26 cellular contexts compared by ENCODE assay signal in the genomic region with DNA sequence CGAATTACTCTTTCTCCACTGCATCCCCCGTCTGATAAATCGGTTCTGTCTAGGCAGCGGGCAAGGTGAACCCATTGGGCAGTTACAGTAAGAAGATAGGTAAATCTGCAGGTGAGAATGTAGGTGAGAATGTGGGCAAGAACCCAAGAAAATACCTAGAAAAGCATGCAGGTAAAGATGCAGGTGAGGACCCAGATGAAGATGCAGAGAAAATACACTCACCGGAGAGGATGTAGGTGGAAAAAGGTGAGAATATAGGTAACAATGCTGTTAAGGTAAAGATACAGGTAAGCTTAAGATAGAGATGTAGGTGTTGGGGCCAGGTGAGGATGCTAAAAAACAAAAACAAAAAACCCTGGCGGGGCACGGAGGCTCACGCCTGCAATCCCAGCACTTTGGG. TPM values are rescaled to one million over a fixed set of nuclear protein-coding genes. Genes with fewer than 3 reads are reported as not detected.
DNase-seq lines count a peak whose midpoint lies in the region; ATAC-seq and TF ChIP-seq lines count a peak whose summit lies in the region.
"Had no signal": no experiment of that assay in that cellular context is flagged by ENCODE, and none has a peak within 500 bp of the region (broad histone marks: within the 10 kb centered on the region; RNA-seq: fewer than 3 reads in every experiment).

No MANE protein-coding gene starts in this region.

- H3K79me2 ChIP-seq in OCI-LY7 (ENCODE audit: insufficient read depth, low read depth, low read length) = no peaks in the 10 kb centered on the region

- ATAC-seq in natural killer cell treated with Interleukin-12 subunit alpha and Interleukin-12 subunit beta and Interleukin-15 and Interleukin-18, amount 100 ng/mL, for 72 hours = no peak
- ATAC-seq in natural killer cell (no peak), GM18511 (IDR thresholded peaks at IDR 0.05; ENCODE audit: unreplicated experiment) (no peak)
- no peak for ATAC-seq in activated T-helper 17 cell treated with anti-CD3 and anti-CD28 coated beads, Interleukin-2, amount 50 U/mL, for 72 hours (replicated peaks)
- ATAC-seq in stimulated activated naive B cell treated with anti-CD40 and anti-IgM and Interleukin-4, amounts not matched to agents 10 μg/mL and 1 μg/mL and 100 μg/mL, for 72 hours (replicated peaks) = no peak
- ATAC-seq: HCT116, PC-3, Right ventricle myocardium inferior had no signal

- H3K4me2 ChIP-seq in OCI-LY7 (ENCODE audit: low read length) = no peak overlapping the region

- peaks cover 9% of the 10 kb centered on the region for H3K36me3 Mint-ChIP-seq in activated CD4-positive, alpha-beta memory T cell treated with anti-CD3 and anti-CD28 coated beads for 36 hours
- H3K36me3 Mint-ChIP-seq in activated CD4-positive, alpha-beta memory T cell treated with anti-CD3 and anti-CD28 coated beads, Interleukin-2, amount 10 ng/mL, durations not matched to agents 7 days and 5 days (ENCODE audit: low read depth) = peaks cover 7% of the 10 kb centered on the region
- H3K36me3 Mint-ChIP-seq in natural killer cell treated with Interleukin-12 subunit alpha and Interleukin-12 subunit beta and Interleukin-15 and Interleukin-18, amount 100 ng/mL, for 72 hours = no peaks in the 10 kb centered on the region
- H3K36me3 Mint-ChIP-seq in natural killer cell = no peaks in the 10 kb centered on the region
- peaks cover 7% of the 10 kb centered on the region for H3K36me3 Mint-ChIP-seq in activated T-helper 17 cell treated with anti-CD3 and anti-CD28 coated beads, Interleukin-2, amount 50 U/mL, for 72 hours (ENCODE audit: low read depth)
- H3K36me3 Mint-ChIP-seq in stimulated activated naive B cell treated with anti-CD40 and anti-IgM and Interleukin-4, amounts not matched to agents 10 μg/mL and 1 μg/mL and 100 μg/mL, for 72 hours = peaks cover 0 to 4% of the 10 kb centered on the region in 2 donors

- TF ChIP-seq CTCF in natural killer cell (IDR thresholded peaks at IDR 0.05) (no peak), OCI-LY7 (conservative IDR thresholded peaks at IDR 0.05; ENCODE audit: low read length) (no peak)

- H3K27ac ChIP-seq in OCI-LY7 (ENCODE audit: low read depth, low read length, poor library complexity, severe bottlenecking) = no peak overlapping the region
- H3K27ac ChIP-seq: KMS-11, SJCRH30 had no signal

- no peaks in the 10 kb centered on the region for H3K9me2 ChIP-seq in OCI-LY7 (ENCODE audit: insufficient read depth, low read length)

- intact Hi-C loops in activated CD4-positive, alpha-beta memory T cell treated with anti-CD3 and anti-CD28 coated beads for 36 hours (cut with micrococcal nuclease) = no loop called here
- intact Hi-C loops in natural killer cell (cut with micrococcal nuclease) = loop anchor here (5.0 kb wide), 1 partner anchor 41 kb away; no protein-coding TSS in a partner anchor
- intact Hi-C loops in OCI-LY7 (cut with micrococcal nuclease; ENCODE audit: unreplicated experiment) = no loop called here

- POLR2A ChIA-PET in activated CD4-positive, alpha-beta memory T cell treated with anti-CD3 and anti-CD28 coated beads for 36 hours (lab: Charles Lee) = interaction anchor here (2.0 kb wide), 1 partner anchor 13 kb away, joined by 6 read pairs; no protein-coding TSS in a partner anchor
- POLR2A ChIA-PET in activated CD4-positive, alpha-beta memory T cell treated with anti-CD3 and anti-CD28 coated beads, Interleukin-2, amount 10 ng/mL, durations not matched to agents 7 days and 5 days (lab: Charles Lee) = interaction anchor here (3.5 kb wide), 1 partner anchor 22 kb away, joined by 15 read pairs; no protein-coding TSS in a partner anchor
- POLR2A ChIA-PET in OCI-LY7 (lab: Charles Lee) = no interaction called here

- no peak overlapping the region for H2AFZ ChIP-seq in OCI-LY7 (ENCODE audit: low read length)

- no peak for DNase-seq in activated CD4-positive, alpha-beta memory T cell treated with anti-CD3 and anti-CD28 coated beads for 36 hours
- no peak for DNase-seq in activated CD4-positive, alpha-beta memory T cell treated with anti-CD3 and anti-CD28 coated beads, Interleukin-2, amount 10 ng/mL, durations not matched to agents 7 days and 5 days
- DNase-seq in natural killer cell treated with Interleukin-12 subunit alpha and Interleukin-12 subunit beta and Interleukin-15 and Interleukin-18, amount 100 ng/mL, for 72 hours (ENCODE audit: low spot score) = no peak
- DNase-seq in natural killer cell (no peak), OCI-LY7 (ENCODE audit: low spot score) (no peak)
- DNase-seq in stimulated activated naive B cell treated with anti-CD40 and anti-IgM and Interleukin-4, amounts not matched to agents 10 μg/mL and 1 μg/mL and 100 μg/mL, for 72 hours = no peak
- DNase-seq: 8988T, ACHN, BE2C, DMS53, MM.1S, NCI-H2029, NCI-H446, NCI-H524 treated with DMSO at 0.1 percent for 48 hours, NCI-H774, PC-3, SJCRH30 had no signal

- CTCF ChIA-PET in activated CD4-positive, alpha-beta memory T cell treated with anti-CD3 and anti-CD28 coated beads for 36 hours (lab: Charles Lee) = interaction anchor here (2.0 kb wide), 1 partner anchor 43 kb away, joined by 8 read pairs; no protein-coding TSS in a partner anchor
- CTCF ChIA-PET in activated CD4-positive, alpha-beta memory T cell treated with anti-CD3 and anti-CD28 coated beads, Interleukin-2, amount 10 ng/mL, durations not matched to agents 7 days and 5 days (lab: Charles Lee) = no interaction called here
- CTCF ChIA-PET in OCI-LY7 (lab: Charles Lee; ENCODE audit: unreplicated experiment) = no interaction called here

- H3K4me3 ChIP-seq in OCI-LY7 (ENCODE audit: low read depth, low read length, poor library complexity, severe bottlenecking) = no peak overlapping the region
- H3K4me3 ChIP-seq: SJCRH30 had no signal

- H3K27me3 Mint-ChIP-seq in activated CD4-positive, alpha-beta memory T cell treated with anti-CD3 and anti-CD28 coated beads for 36 hours = peaks cover 3% of the 10 kb centered on the region
- H3K27me3 Mint-ChIP-seq in activated CD4-positive, alpha-beta memory T cell treated with anti-CD3 and anti-CD28 coated beads, Interleukin-2, amount 10 ng/mL, durations not matched to agents 7 days and 5 days = peaks cover 14% of the 10 kb centered on the region
- peaks cover 0 to 3% of the 10 kb centered on the region in 2 donors for H3K27me3 Mint-ChIP-seq in natural killer cell treated with Interleukin-12 subunit alpha and Interleukin-12 subunit beta and Interleukin-15 and Interleukin-18, amount 100 ng/mL, for 72 hours
- H3K27me3 Mint-ChIP-seq in natural killer cell (ENCODE audit: low read depth in 2 of 2) = no peaks in the 10 kb centered on the region
- H3K27me3 Mint-ChIP-seq in activated T-helper 17 cell treated with anti-CD3 and anti-CD28 coated beads, Interleukin-2, amount 50 U/mL, for 72 hours = no peaks in the 10 kb centered on the region
- H3K27me3 Mint-ChIP-seq in stimulated activated naive B cell treated with anti-CD40 and anti-IgM and Interleukin-4, amounts not matched to agents 10 μg/mL and 1 μg/mL and 100 μg/mL, for 72 hours = peaks cover 26 to 43% of the 10 kb centered on the region in 2 donors

- H3K4me1 ChIP-seq in OCI-LY7 (ENCODE audit: insufficient read depth, low read length, poor library complexity, severe bottlenecking) = peaks cover 10% of the 10 kb centered on the region
- H3K4me1 ChIP-seq: BE2C, SJCRH30 had no signal

- H3K4me1 Mint-ChIP-seq in activated CD4-positive, alpha-beta memory T cell treated with anti-CD3 and anti-CD28 coated beads for 36 hours (ENCODE audit: low read depth) = peaks cover 61% of the 10 kb centered on the region
- H3K4me1 Mint-ChIP-seq in activated CD4-positive, alpha-beta memory T cell treated with anti-CD3 and anti-CD28 coated beads, Interleukin-2, amount 10 ng/mL, durations not matched to agents 7 days and 5 days = peaks cover 63% of the 10 kb centered on the region
- H3K4me1 Mint-ChIP-seq in natural killer cell treated with Interleukin-12 subunit alpha and Interleukin-12 subunit beta and Interleukin-15 and Interleukin-18, amount 100 ng/mL, for 72 hours (ENCODE audit: low read depth in 2 of 2) = peaks cover 47 to 57% of the 10 kb centered on the region in 2 donors
- H3K4me1 Mint-ChIP-seq in natural killer cell = peaks cover 45 to 58% of the 10 kb centered on the region in 2 donors
- H3K4me1 Mint-ChIP-seq in activated T-helper 17 cell treated with anti-CD3 and anti-CD28 coated beads, Interleukin-2, amount 50 U/mL, for 72 hours = peaks cover 55% of the 10 kb centered on the region
- H3K4me1 Mint-ChIP-seq in stimulated activated naive B cell treated with anti-CD40 and anti-IgM and Interleukin-4, amounts not matched to agents 10 μg/mL and 1 μg/mL and 100 μg/mL, for 72 hours = peaks cover 29 to 33% of the 10 kb centered on the region in 2 donors

- BruUV-seq in OCI-LY7 (replicated peaks; lab: Mats Ljungman, UMichigan) = no TSS peak

- H3K9me3 ChIP-seq in OCI-LY7 (ENCODE audit: low read length) = no peaks in the 10 kb centered on the region
- H3K9me3 ChIP-seq: BE2C, SJCRH30 had no signal

- no peaks in the 10 kb centered on the region for H3K36me3 ChIP-seq in OCI-LY7 (ENCODE audit: insufficient read depth, low read length)
- H3K36me3 ChIP-seq: BE2C, SJCRH30 had no signal

- peak overlapping the region; percentile 3 for H3K4me3 Mint-ChIP-seq in activated CD4-positive, alpha-beta memory T cell treated with anti-CD3 and anti-CD28 coated beads for 36 hours
- no peak overlapping the region for H3K4me3 Mint-ChIP-seq in activated CD4-positive, alpha-beta memory T cell treated with anti-CD3 and anti-CD28 coated beads, Interleukin-2, amount 10 ng/mL, durations not matched to agents 7 days and 5 days
- no peak overlapping the region for H3K4me3 Mint-ChIP-seq in natural killer cell treated with Interleukin-12 subunit alpha and Interleukin-12 subunit beta and Interleukin-15 and Interleukin-18, amount 100 ng/mL, for 72 hours
- no peak overlapping the region for H3K4me3 Mint-ChIP-seq in natural killer cell
- no peak overlapping the region for H3K4me3 Mint-ChIP-seq in activated T-helper 17 cell treated with anti-CD3 and anti-CD28 coated beads, Interleukin-2, amount 50 U/mL, for 72 hours
- no peak overlapping the region for H3K4me3 Mint-ChIP-seq in stimulated activated naive B cell treated with anti-CD40 and anti-IgM and Interleukin-4, amounts not matched to agents 10 μg/mL and 1 μg/mL and 100 μg/mL, for 72 hours

- peaks cover 29% of the 10 kb centered on the region for H3K9me3 Mint-ChIP-seq in activated CD4-positive, alpha-beta memory T cell treated with anti-CD3 and anti-CD28 coated beads for 36 hours
- H3K9me3 Mint-ChIP-seq in activated CD4-positive, alpha-beta memory T cell treated with anti-CD3 and anti-CD28 coated beads, Interleukin-2, amount 10 ng/mL, durations not matched to agents 7 days and 5 days = peaks cover 18% of the 10 kb centered on the region
- H3K9me3 Mint-ChIP-seq in natural killer cell treated with Interleukin-12 subunit alpha and Interleukin-12 subunit beta and Interleukin-15 and Interleukin-18, amount 100 ng/mL, for 72 hours = peaks cover 4% of the 10 kb centered on the region
- H3K9me3 Mint-ChIP-seq in natural killer cell = no peaks in the 10 kb centered on the region
- peaks cover 5% of the 10 kb centered on the region for H3K9me3 Mint-ChIP-seq in activated T-helper 17 cell treated with anti-CD3 and anti-CD28 coated beads, Interleukin-2, amount 50 U/mL, for 72 hours
- peaks cover 1 to 9% of the 10 kb centered on the region in 2 donors for H3K9me3 Mint-ChIP-seq in stimulated activated naive B cell treated with anti-CD40 and anti-IgM and Interleukin-4, amounts not matched to agents 10 μg/mL and 1 μg/mL and 100 μg/mL, for 72 hours
- H3K9me3 Mint-ChIP-seq: IgD-negative memory B cell had no signal

- H3K27ac Mint-ChIP-seq in activated CD4-positive, alpha-beta memory T cell treated with anti-CD3 and anti-CD28 coated beads for 36 hours = peak overlapping the region; percentile 29
- H3K27ac Mint-ChIP-seq in activated CD4-positive, alpha-beta memory T cell treated with anti-CD3 and anti-CD28 coated beads, Interleukin-2, amount 10 ng/mL, durations not matched to agents 7 days and 5 days = no peak overlapping the region
- peak overlapping the region; percentile 8 to 9 for H3K27ac Mint-ChIP-seq in natural killer cell treated with Interleukin-12 subunit alpha and Interleukin-12 subunit beta and Interleukin-15 and Interleukin-18, amount 100 ng/mL, for 72 hours
- peak overlapping the region in 1 of 2 donors; percentile 23 for H3K27ac Mint-ChIP-seq in natural killer cell
- peak overlapping the region; percentile 67 for H3K27ac Mint-ChIP-seq in activated T-helper 17 cell treated with anti-CD3 and anti-CD28 coated beads, Interleukin-2, amount 50 U/mL, for 72 hours
- peak overlapping the region; percentile 0 for H3K27ac Mint-ChIP-seq in stimulated activated naive B cell treated with anti-CD40 and anti-IgM and Interleukin-4, amounts not matched to agents 10 μg/mL and 1 μg/mL and 100 μg/mL, for 72 hours
- H3K27ac Mint-ChIP-seq: IgD-negative memory B cell had no signal

- H4K20me1 ChIP-seq in OCI-LY7 (ENCODE audit: insufficient read depth, low read length) = no peaks in the 10 kb centered on the region

RNA-seq across cellular contexts. Expression of gene TNFSF14, which starts 6.3 kb away (rescaled TPM):
- total RNA-seq in activated CD4-positive, alpha-beta memory T cell treated with anti-CD3 and anti-CD28 coated beads for 36 hours = 10 to 100 TPM; 36.5 to 38.6 TPM
- 10 to 100 TPM; 17.3 to 18.4 TPM for total RNA-seq in activated CD4-positive, alpha-beta memory T cell treated with anti-CD3 and anti-CD28 coated beads, Interleukin-2, amount 10 ng/mL, durations not matched to agents 7 days and 5 days
- total RNA-seq in natural killer cell treated with Interleukin-12 subunit alpha and Interleukin-12 subunit beta and Interleukin-15 and Interleukin-18, amount 100 ng/mL, for 72 hours = 10 to 100 TPM in 1 of 2 donors, 1 to 10 TPM in 1; 4.5 to 11.3 TPM
- total RNA-seq in natural killer cell (10 to 100 TPM; 10.8 to 20.0 (median 11.8) TPM), OCI-LY7 (2022) (not detected in 2 replicates)
- 10 to 100 TPM; 13.5 to 48.5 TPM for total RNA-seq in activated T-helper 17 cell treated with anti-CD3 and anti-CD28 coated beads, Interleukin-2, amount 50 U/mL, for 72 hours
- 0.05 TPM in 1 of 2 replicates, not detected in the other for total RNA-seq in OCI-LY7 (2014; rRNA removed; shearing (Covaris generic))
- total RNA-seq: Daoy, G401, PC-3, RPMI7951, SJCRH30 had no signal

RNA-seq across cellular contexts. Expression of gene C3, which starts 44.2 kb away (rescaled TPM):
- total RNA-seq in activated CD4-positive, alpha-beta memory T cell treated with anti-CD3 and anti-CD28 coated beads for 36 hours = 1 to 10 TPM; 1.2 to 2.4 TPM
- under 1 TPM; 0.28 to 0.60 TPM for total RNA-seq in activated CD4-positive, alpha-beta memory T cell treated with anti-CD3 and anti-CD28 coated beads, Interleukin-2, amount 10 ng/mL, durations not matched to agents 7 days and 5 days
- total RNA-seq in natural killer cell treated with Interleukin-12 subunit alpha and Interleukin-12 subunit beta and Interleukin-15 and Interleukin-18, amount 100 ng/mL, for 72 hours = 1 to 10 TPM; 3.5 to 9.2 TPM
- total RNA-seq in natural killer cell = 1 to 10 TPM in 1 of 3 donors, under 1 TPM in 1, not detected in 1; 0.38 to 5.5 TPM
- 1 to 10 TPM in 1 of 2 donors, under 1 TPM in 1; 0.99 to 4.3 TPM for total RNA-seq in activated T-helper 17 cell treated with anti-CD3 and anti-CD28 coated beads, Interleukin-2, amount 50 U/mL, for 72 hours
- total RNA-seq in OCI-LY7 (2014; rRNA removed; shearing (Covaris generic)) = 0.13 and 0.57 TPM in 2 replicates
- total RNA-seq in OCI-LY7 (2022) = 0.74 TPM in 1 of 2 replicates, not detected in the other
- total RNA-seq: SJCRH30 had no signal

Comparison
In these comparisons a context has a peak if more than half of its experiments do, and no peak if none do; other contexts are left out.
1. RNA of gene TNFSF14, which starts 6.3 kb away (total RNA-seq): 13.5 to 48.5 TPM in activated T-helper 17 cell treated with anti-CD3 and anti-CD28 coated beads, Interleukin-2, amount 50 U/mL, for 72 hours, 36.5 to 38.6 TPM in activated CD4-positive, alpha-beta memory T cell treated with anti-CD3 and anti-CD28 coated beads for 36 hours, 17.3 to 18.4 TPM in activated CD4-positive, alpha-beta memory T cell treated with anti-CD3 and anti-CD28 coated beads, Interleukin-2, amount 10 ng/mL, durations not matched to agents 7 days and 5 days, 10.8 to 20.0 TPM in natural killer cell and 4.5 to 11.3 TPM in natural killer cell treated with Interleukin-12 subunit alpha and Interleukin-12 subunit beta and Interleukin-15 and Interleukin-18, amount 100 ng/mL, for 72 hours; 0.05 TPM in OCI-LY7; every median in the first group is over 4 times any median in the second.